1 cellular context compared by ENCODE assay signal in the genomic region with DNA sequence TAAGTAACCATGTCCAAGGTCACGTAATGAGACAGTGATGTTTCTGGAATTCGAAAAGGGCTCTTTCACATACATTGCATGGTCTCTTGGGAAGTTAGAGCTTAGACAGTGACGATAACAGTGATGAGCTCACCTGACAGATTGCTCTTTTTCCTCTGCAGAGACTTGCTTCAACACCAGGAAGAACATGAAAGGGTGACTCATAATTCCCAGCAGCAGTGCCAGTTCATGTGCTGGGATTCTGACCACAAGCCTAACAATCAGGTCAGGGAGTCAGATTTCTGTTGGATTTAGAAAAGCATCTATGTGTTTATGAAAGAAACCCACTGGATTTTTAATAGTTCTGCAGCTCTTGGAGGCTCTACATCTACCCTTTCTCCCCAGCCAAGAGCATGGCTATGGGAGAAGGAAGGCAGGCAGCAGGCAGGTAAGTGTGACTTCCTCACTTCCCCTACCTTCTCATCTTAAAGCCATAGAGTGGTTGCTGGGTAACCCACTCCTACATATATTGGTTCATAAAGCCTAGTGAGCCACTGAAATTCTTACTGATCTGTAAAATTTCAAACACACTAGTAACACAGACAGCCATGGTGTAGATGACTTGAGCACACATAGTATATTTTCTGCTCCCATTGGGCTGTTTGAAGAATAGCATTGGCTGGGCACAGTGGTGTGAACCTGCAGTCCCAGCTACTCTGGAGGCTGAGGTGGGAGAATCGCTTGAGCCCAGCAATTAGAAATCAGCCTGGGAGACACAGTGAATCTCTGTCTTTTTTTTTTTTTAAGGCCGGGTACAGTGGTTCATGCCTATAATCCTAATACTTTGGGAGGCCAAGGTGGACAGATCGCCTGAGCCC.
TF ChIP-seq lines count a peak whose summit lies in the region.

No MANE protein-coding gene starts in this region.

TF ChIP-seq in HepG2, 621 proteins besides CTCF, POLR2A, EP300 and RAD21 (continued from another document and continues in another):
- TF ChIP-seq CEBPB (IDR thresholded peaks at IDR 0.05; ENCODE audit: borderline replicate concordance, low read depth, low read length) (peak; percentile 87), ERF (CRISPR knock-in tag; IDR thresholded peaks at IDR 0.05) (peak; percentile 79; the same call in 1 of the 2 replicates), KLF9 (CRISPR knock-in tag; IDR thresholded peaks at IDR 0.05; ENCODE audit: low read depth) (no peak), ZNF468 (CRISPR knock-in tag; IDR thresholded peaks at IDR 0.05) (no peak), CREM (IDR thresholded peaks at IDR 0.05) (peak; percentile 76), CREM (CRISPR knock-in tag; IDR thresholded peaks at IDR 0.05) (no peak), UBTF (CRISPR knock-in tag; IDR thresholded peaks at IDR 0.05) (no peak; the same call in 1 of the 2 replicates), FLYWCH1 (CRISPR knock-in tag; IDR thresholded peaks at IDR 0.05) (no peak), ZBTB21 (CRISPR knock-in tag; IDR thresholded peaks at IDR 0.05) (peak; percentile 86), HNRNPUL1 (IDR thresholded peaks at IDR 0.05; ENCODE audit: low read depth, low read length) (no peak), ZNF251 (CRISPR knock-in tag; IDR thresholded peaks at IDR 0.05) (no peak), NR2C2 (CRISPR knock-in tag; IDR thresholded peaks at IDR 0.05; ENCODE audit: borderline replicate concordance) (peak; percentile 34; the same call in 1 of the 2 replicates), ZNF777 (CRISPR knock-in tag; IDR thresholded peaks at IDR 0.05) (no peak), FOXA1 (IDR thresholded peaks at IDR 0.05) (no peak), FOXA1 (CRISPR knock-in tag; IDR thresholded peaks at IDR 0.05) (peak; percentile 75), ZC3H4 (CRISPR knock-in tag; IDR thresholded peaks at IDR 0.05; ENCODE audit: borderline replicate concordance) (no peak), CENPT (CRISPR knock-in tag; IDR thresholded peaks at IDR 0.05; ENCODE audit: low read depth) (no peak), ZNF614 (CRISPR knock-in tag; IDR thresholded peaks at IDR 0.05; ENCODE audit: borderline replicate concordance) (peak; percentile 96), ZNF224 (CRISPR knock-in tag; IDR thresholded peaks at IDR 0.05) (peak; percentile 47; the same call in 1 of the 2 replicates), FOXO4 (CRISPR knock-in tag; conservative IDR thresholded peaks at IDR 0.05) (no peak), ZNF180 (CRISPR knock-in tag; IDR thresholded peaks at IDR 0.05; ENCODE audit: borderline replicate concordance, low read depth) (no peak), SNRNP70 (IDR thresholded peaks at IDR 0.05; ENCODE audit: low read depth, low read length) (no peak), ZNF24 (IDR thresholded peaks at IDR 0.05) (peak; percentile 38; the same call in 1 of the 2 replicates), ARNT (IDR thresholded peaks at IDR 0.05) (no peak), HMGXB4 (CRISPR knock-in tag; IDR thresholded peaks at IDR 0.05; ENCODE audit: borderline replicate concordance in 1 of 2, low read depth in 1 of 2) (0 out of 4 replicates have a peak, but pooled peaks of 1 of the 2 experiments have one; percentile 51), ZNF260 (CRISPR knock-in tag; IDR thresholded peaks at IDR 0.05; ENCODE audit: borderline replicate concordance, low read depth) (no peak), ELK4 (CRISPR knock-in tag; IDR thresholded peaks at IDR 0.05; ENCODE audit: borderline replicate concordance) (no peak), PLRG1 (conservative IDR thresholded peaks at IDR 0.05) (no peak), FOXP1 (IDR thresholded peaks at IDR 0.05) (no peak), FOXP1 (CRISPR knock-in tag; IDR thresholded peaks at IDR 0.05) (peak; percentile 66; the same call in 1 of the 2 replicates), ZNF800 (CRISPR knock-in tag; IDR thresholded peaks at IDR 0.05) (no peak), KMT2B (CRISPR knock-in tag; IDR thresholded peaks at IDR 0.05) (no peak), MAF1 (CRISPR knock-in tag; IDR thresholded peaks at IDR 0.05; ENCODE audit: borderline replicate concordance) (no peak), ZNF766 (CRISPR knock-in tag; IDR thresholded peaks at IDR 0.05; ENCODE audit: borderline replicate concordance) (0 out of 2 replicates have a peak, but pooled peaks have one; percentile 42), GTF3A (CRISPR knock-in tag; conservative IDR thresholded peaks at IDR 0.05) (no peak), WIZ (CRISPR knock-in tag; IDR thresholded peaks at IDR 0.05) (no peak)
- TF ChIP-seq, protein P1, sequence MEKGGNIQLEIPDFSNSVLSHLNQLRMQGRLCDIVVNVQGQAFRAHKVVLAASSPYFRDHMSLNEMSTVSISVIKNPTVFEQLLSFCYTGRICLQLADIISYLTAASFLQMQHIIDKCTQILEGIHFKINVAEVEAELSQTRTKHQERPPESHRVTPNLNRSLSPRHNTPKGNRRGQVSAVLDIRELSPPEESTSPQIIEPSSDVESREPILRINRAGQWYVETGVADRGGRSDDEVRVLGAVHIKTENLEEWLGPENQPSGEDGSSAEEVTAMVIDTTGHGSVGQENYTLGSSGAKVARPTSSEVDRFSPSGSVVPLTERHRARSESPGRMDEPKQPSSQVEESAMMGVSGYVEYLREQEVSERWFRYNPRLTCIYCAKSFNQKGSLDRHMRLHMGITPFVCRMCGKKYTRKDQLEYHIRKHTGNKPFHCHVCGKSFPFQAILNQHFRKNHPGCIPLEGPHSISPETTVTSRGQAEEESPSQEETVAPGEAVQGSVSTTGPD (CRISPR knock-in tag; IDR thresholded peaks at IDR 0.05), result no peak
- TF ChIP-seq, protein P2, sequence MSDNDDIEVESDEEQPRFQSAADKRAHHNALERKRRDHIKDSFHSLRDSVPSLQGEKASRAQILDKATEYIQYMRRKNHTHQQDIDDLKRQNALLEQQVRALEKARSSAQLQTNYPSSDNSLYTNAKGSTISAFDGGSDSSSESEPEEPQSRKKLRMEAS (IDR thresholded peaks at IDR 0.05), result no peak; the same call in 1 of the 2 replicates
- TF ChIP-seq, protein P3, sequence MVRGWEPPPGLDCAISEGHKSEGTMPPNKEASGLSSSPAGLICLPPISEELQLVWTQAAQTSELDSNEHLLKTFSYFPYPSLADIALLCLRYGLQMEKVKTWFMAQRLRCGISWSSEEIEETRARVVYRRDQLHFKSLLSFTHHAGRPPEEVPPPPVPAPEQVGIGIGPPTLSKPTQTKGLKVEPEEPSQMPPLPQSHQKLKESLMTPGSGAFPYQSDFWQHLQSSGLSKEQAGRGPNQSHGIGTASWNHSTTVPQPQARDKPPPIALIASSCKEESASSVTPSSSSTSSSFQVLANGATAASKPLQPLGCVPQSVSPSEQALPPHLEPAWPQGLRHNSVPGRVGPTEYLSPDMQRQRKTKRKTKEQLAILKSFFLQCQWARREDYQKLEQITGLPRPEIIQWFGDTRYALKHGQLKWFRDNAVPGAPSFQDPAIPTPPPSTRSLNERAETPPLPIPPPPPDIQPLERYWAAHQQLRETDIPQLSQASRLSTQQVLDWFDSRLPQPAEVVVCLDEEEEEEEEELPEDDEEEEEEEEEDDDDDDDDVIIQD (CRISPR knock-in tag; IDR thresholded peaks at IDR 0.05; ENCODE audit: low read depth), result peak; percentile 98
- TF ChIP-seq, protein P4, sequence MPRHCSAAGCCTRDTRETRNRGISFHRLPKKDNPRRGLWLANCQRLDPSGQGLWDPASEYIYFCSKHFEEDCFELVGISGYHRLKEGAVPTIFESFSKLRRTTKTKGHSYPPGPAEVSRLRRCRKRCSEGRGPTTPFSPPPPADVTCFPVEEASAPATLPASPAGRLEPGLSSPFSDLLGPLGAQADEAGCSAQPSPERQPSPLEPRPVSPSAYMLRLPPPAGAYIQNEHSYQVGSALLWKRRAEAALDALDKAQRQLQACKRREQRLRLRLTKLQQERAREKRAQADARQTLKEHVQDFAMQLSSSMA (CRISPR knock-in tag; IDR thresholded peaks at IDR 0.05), result no peak
- TF ChIP-seq, protein P5, sequence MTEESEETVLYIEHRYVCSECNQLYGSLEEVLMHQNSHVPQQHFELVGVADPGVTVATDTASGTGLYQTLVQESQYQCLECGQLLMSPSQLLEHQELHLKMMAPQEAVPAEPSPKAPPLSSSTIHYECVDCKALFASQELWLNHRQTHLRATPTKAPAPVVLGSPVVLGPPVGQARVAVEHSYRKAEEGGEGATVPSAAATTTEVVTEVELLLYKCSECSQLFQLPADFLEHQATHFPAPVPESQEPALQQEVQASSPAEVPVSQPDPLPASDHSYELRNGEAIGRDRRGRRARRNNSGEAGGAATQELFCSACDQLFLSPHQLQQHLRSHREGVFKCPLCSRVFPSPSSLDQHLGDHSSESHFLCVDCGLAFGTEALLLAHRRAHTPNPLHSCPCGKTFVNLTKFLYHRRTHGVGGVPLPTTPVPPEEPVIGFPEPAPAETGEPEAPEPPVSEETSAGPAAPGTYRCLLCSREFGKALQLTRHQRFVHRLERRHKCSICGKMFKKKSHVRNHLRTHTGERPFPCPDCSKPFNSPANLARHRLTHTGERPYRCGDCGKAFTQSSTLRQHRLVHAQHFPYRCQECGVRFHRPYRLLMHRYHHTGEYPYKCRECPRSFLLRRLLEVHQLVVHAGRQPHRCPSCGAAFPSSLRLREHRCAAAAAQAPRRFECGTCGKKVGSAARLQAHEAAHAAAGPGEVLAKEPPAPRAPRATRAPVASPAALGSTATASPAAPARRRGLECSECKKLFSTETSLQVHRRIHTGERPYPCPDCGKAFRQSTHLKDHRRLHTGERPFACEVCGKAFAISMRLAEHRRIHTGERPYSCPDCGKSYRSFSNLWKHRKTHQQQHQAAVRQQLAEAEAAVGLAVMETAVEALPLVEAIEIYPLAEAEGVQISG (CRISPR knock-in tag; IDR thresholded peaks at IDR 0.05), result 0 out of 2 replicates have a peak, but pooled peaks have one; percentile 14
- TF ChIP-seq, protein P6, sequence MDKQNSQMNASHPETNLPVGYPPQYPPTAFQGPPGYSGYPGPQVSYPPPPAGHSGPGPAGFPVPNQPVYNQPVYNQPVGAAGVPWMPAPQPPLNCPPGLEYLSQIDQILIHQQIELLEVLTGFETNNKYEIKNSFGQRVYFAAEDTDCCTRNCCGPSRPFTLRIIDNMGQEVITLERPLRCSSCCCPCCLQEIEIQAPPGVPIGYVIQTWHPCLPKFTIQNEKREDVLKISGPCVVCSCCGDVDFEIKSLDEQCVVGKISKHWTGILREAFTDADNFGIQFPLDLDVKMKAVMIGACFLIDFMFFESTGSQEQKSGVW (CRISPR knock-in tag; IDR thresholded peaks at IDR 0.05; ENCODE audit: borderline replicate concordance), result no peak
